Comparison of ENCODE assay signal across 9 cellular contexts in the genomic region with DNA sequence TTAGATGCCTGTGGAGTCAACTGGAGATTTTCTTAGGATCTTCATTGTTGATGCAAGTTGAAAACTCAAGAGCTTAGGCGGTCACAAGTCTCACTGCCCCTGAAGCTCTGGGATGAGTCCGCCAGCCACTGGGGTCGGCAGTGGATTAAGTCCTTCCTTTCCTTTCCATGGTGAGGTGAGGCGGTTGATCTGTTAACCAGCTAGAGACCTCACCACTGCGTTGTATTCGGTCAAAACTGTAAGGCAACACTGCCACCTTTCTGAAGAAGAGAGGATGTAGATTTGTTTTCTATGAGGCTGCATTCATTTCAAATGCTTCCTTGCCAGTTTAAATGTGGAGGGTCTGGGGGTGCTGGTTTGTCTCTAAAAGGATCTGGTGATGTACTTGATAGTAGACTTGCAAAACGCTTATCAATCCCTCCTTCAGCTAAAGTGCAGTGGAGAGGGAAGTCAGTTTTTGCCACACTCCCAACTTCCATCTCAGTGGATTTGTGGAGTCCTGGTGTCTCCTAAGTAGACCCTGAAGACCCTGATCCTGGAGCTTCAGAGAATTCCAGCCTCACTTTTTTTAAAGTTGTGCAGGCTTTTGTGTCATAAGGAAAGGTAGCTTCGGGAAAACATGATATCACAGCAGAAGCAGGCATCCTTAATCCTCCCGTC. TPM values are rescaled to one million over a fixed set of nuclear protein-coding genes. Genes with fewer than 3 reads are reported as not detected.
DNase-seq lines count a peak whose midpoint lies in the region; ATAC-seq and TF ChIP-seq lines count a peak whose summit lies in the region.
"Had no signal": no experiment of that assay in that cellular context is flagged by ENCODE, and none has a peak within 500 bp of the region (broad histone marks: within the 10 kb centered on the region; RNA-seq: fewer than 3 reads in every experiment).

No MANE protein-coding gene starts in this region.

- 7 to 12% (median 9%) methylated on average over 9 of the region's 9 CpGs for WGBS in heart left ventricle, 4 donors

- peaks cover 0 to 37% (median 5%) of the 10 kb centered on the region in 9 donors for H3K27me3 ChIP-seq in heart left ventricle

- ATAC-seq in SK-N-SH treated with all-trans-retinoic acid at 6 μM for 48 hours (peak; percentile 69), heart left ventricle (peak; percentile 62 to 81 (median 72)), sciatic nerve (peak; percentile 63), GM21619 (IDR thresholded peaks at IDR 0.05; ENCODE audit: unreplicated experiment) (no peak)

- H3K4me1 ChIP-seq in heart left ventricle = peaks cover 0 to 33% (median 5%) of the 10 kb centered on the region in 12 donors

- peak in 1 of 2 donors; percentile 7 for TF ChIP-seq POLR2A in heart left ventricle (IDR thresholded peaks at IDR 0.05)

- intact Hi-C loops in heart left ventricle (cut with DNase I) = loop anchor here (2.0 to 10.0 kb wide), 14 partner anchors 63 to 487 kb away; partner anchors contain the start of gene ELAC2 (in 1 of the 10)
- intact Hi-C loops in sciatic nerve (cut with DNase I) = loop anchor here (10.0 kb wide), 2 partner anchors 403 to 437 kb away; no protein-coding TSS in a partner anchor

- TF ChIP-seq CTCF in heart left ventricle (IDR thresholded peaks at IDR 0.05) = peak in 11 of 12 donors; percentile 7 to 64 (median 45)

- peak overlapping the region; percentile 47 to 81 (median 64) for H3K4me3 ChIP-seq in heart left ventricle

- H3K36me3 ChIP-seq in heart left ventricle = no peaks in the 10 kb centered on the region

- H3K27ac ChIP-seq in heart left ventricle = peak overlapping the region; percentile 51 to 91 (median 80)

- peak; percentile 22 for DNase-seq in SIG-M5 treated with dmso at 0.1 percent for 504 hours (lab: John Stamatoyannopoulos, UW; ENCODE audit: unreplicated experiment)
- no peak for DNase-seq in SIG-M5 (lab: John Stamatoyannopoulos, UW)
- peak in 4 of 5 donors; percentile 34 to 56 (median 48) for DNase-seq in heart left ventricle
- DNase-seq in sciatic nerve (ENCODE audit: low spot score) = no peak
- DNase-seq in NCI-H1092 treated with DMSO at 0.1 percent for 48 hours (lab: John Stamatoyannopoulos, UW) = no peak
- no peak for DNase-seq in stimulated activated CD4-positive, alpha-beta T cell treated with anti-CD3 and anti-CD28 coated beads, Interleukin-12 subunit alpha, Interleukin-12 subunit beta, amount 100 ng/mL, for 4 hours
- DNase-seq: DND-41 had no signal

- H3K9me3 ChIP-seq in heart left ventricle = no peaks in the 10 kb centered on the region

TF ChIP-seq in SK-N-SH treated with all-trans-retinoic acid at 6 μM for 48 hours, 23 proteins besides CTCF, POLR2A, EP300 and RAD21:
- TF ChIP-seq CSDC2 (CRISPR knock-in tag; IDR thresholded peaks at IDR 0.05) (no peak), ZNF565 (CRISPR knock-in tag; conservative IDR thresholded peaks at IDR 0.05; ENCODE audit: low read depth) (no peak), OSR1 (CRISPR knock-in tag; IDR thresholded peaks at IDR 0.05) (no peak), RARB (CRISPR knock-in tag; IDR thresholded peaks at IDR 0.05) (no peak), ARNTL (CRISPR knock-in tag; IDR thresholded peaks at IDR 0.05; ENCODE audit: borderline replicate concordance, low read depth) (no peak), TSHZ2 (CRISPR knock-in tag; IDR thresholded peaks at IDR 0.05) (no peak), PPARA (CRISPR knock-in tag; IDR thresholded peaks at IDR 0.05; ENCODE audit: borderline replicate concordance) (no peak), TOX (CRISPR knock-in tag; IDR thresholded peaks at IDR 0.05; ENCODE audit: borderline replicate concordance) (no peak), ZFP30 (CRISPR knock-in tag; IDR thresholded peaks at IDR 0.05) (no peak), CSRNP3 (CRISPR knock-in tag; IDR thresholded peaks at IDR 0.05) (no peak), GLIS3 (CRISPR knock-in tag; IDR thresholded peaks at IDR 0.05) (no peak), ZC3H10 (CRISPR knock-in tag; IDR thresholded peaks at IDR 0.05) (no peak), ZFP3 (CRISPR knock-in tag; IDR thresholded peaks at IDR 0.05) (no peak), ISL1 (CRISPR knock-in tag; IDR thresholded peaks at IDR 0.05) (no peak), BACH2 (CRISPR knock-in tag; IDR thresholded peaks at IDR 0.05; ENCODE audit: borderline replicate concordance) (no peak), ESRRG (CRISPR knock-in tag; IDR thresholded peaks at IDR 0.05) (no peak), TCF4 (CRISPR knock-in tag; IDR thresholded peaks at IDR 0.05; ENCODE audit: borderline replicate concordance) (no peak), ZNF70 (CRISPR knock-in tag; IDR thresholded peaks at IDR 0.05) (no peak)
- TF ChIP-seq, protein P1, sequence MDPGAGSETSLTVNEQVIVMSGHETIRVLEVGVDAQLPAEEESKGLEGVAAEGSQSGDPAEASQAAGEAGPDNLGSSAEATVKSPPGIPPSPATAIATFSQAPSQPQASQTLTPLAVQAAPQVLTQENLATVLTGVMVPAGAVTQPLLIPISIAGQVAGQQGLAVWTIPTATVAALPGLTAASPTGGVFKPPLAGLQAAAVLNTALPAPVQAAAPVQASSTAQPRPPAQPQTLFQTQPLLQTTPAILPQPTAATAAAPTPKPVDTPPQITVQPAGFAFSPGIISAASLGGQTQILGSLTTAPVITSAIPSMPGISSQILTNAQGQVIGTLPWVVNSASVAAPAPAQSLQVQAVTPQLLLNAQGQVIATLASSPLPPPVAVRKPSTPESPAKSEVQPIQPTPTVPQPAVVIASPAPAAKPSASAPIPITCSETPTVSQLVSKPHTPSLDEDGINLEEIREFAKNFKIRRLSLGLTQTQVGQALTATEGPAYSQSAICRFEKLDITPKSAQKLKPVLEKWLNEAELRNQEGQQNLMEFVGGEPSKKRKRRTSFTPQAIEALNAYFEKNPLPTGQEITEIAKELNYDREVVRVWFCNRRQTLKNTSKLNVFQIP (CRISPR knock-in tag; IDR thresholded peaks at IDR 0.05; ENCODE audit: borderline replicate concordance, low read depth) = no peak

RNA-seq across cellular contexts. Expression of gene MYOCD, which starts 1.7 kb away (rescaled TPM):
- 10 to 100 TPM; 28.7 to 77.2 (median 47.1) TPM for total RNA-seq in heart left ventricle
- 10 to 100 TPM; 12.9 to 24.6 TPM for polyA plus RNA-seq in heart left ventricle
- 2.1 TPM for total RNA-seq in sciatic nerve

Comparison
In these comparisons a context has a peak if more than half of its experiments do, and no peak if none do; other contexts are left out.
1. DNase-seq: peak in SIG-M5 treated with dmso at 0.1 percent for 504 hours (single experiment) and heart left ventricle (4 of 5); none in SIG-M5 (single experiment), sciatic nerve (single experiment), NCI-H1092 treated with DMSO at 0.1 percent for 48 hours (single experiment) and stimulated activated CD4-positive, alpha-beta T cell treated with anti-CD3 and anti-CD28 coated beads, Interleukin-12 subunit alpha, Interleukin-12 subunit beta, amount 100 ng/mL, for 4 hours (single experiment).